Comparison of ENCODE assay signal across 25 cellular contexts in genomic region chr16:27740496-27741201, GRCh38.
"Had no signal": no experiment of that assay in that cellular context is flagged by ENCODE, and none has a peak within 500 bp of the region (broad histone marks: within the 10 kb centered on the region; RNA-seq: fewer than 3 reads in every experiment).

No MANE protein-coding gene starts in this region.

- H3K4me3 ChIP-seq: ascending aorta, breast epithelium, esophagus muscularis mucosa, left ventricle myocardium inferior, lung, spleen, testis, transverse colon had no signal

- H3K27ac ChIP-seq: ascending aorta, breast epithelium, esophagus muscularis mucosa, left ventricle myocardium inferior, spleen, testis, transverse colon had no signal

- H3K36me3 ChIP-seq: breast epithelium, transverse colon had no signal

- H3K9me3 ChIP-seq: ascending aorta, breast epithelium, esophagus muscularis mucosa, testis, transverse colon had no signal

- FAIRE-seq: islet of Langerhans had no signal

- ATAC-seq: natural killer cell, right cardiac atrium had no signal

- H3K4me1 ChIP-seq: ascending aorta, breast epithelium, esophagus muscularis mucosa, left ventricle myocardium inferior, spleen, testis, transverse colon had no signal

- H3K27me3 ChIP-seq: ascending aorta, breast epithelium, esophagus muscularis mucosa, spleen, testis, transverse colon had no signal

- DNase-seq: activated CD4-positive, alpha-beta memory T cell treated with anti-CD3 and anti-CD28 coated beads for 36 hours; activated CD4-positive, alpha-beta T cell treated with anti-CD3 and anti-CD28 coated beads, Interleukin-2, amount 10 ng/mL, durations not matched to agents 24 days and 14 days; activated CD4-positive, CD25-positive, alpha-beta regulatory T cell treated with anti-CD3 and anti-CD28 coated beads, Interleukin-2, amount 50 U/mL, for 72 hours; activated CD8-positive, alpha-beta memory T cell treated with anti-CD3 and anti-CD28 coated beads, Interleukin-2, amount 50 U/mL, for 4 hours; activated gamma-delta T cell; activated naive CD4-positive, alpha-beta T cell treated with anti-CD3 and anti-CD28 coated beads, Interleukin-2, amount 10 ng/mL, durations not matched to agents 7 days and 5 days; activated naive CD8-positive, alpha-beta T cell treated with anti-CD3 and anti-CD28 coated beads, Interleukin-2, amount 10 ng/mL, durations not matched to agents 7 days and 5 days; activated T-cell treated with anti-CD3 and anti-CD28 coated beads, Interleukin-2, amount 50 U/mL, for 1 hour; central memory CD4-positive, alpha-beta T cell; foreskin melanocyte; left ventricle myocardium inferior; mesendoderm; natural killer cell; right cardiac atrium; stimulated activated CD4-positive, alpha-beta T cell treated with anti-CD3 and anti-CD28 coated beads, Interleukin-2, amount 100 ng/mL, for 48 hours; stimulated activated naive CD4-positive, alpha-beta T cell treated with Interleukin-2 at 50 U/mL for 16 hours; T-helper 9 cell; testis; transverse colon had no signal
